21 cellular contexts compared by ENCODE assay signal in the genomic region with DNA sequence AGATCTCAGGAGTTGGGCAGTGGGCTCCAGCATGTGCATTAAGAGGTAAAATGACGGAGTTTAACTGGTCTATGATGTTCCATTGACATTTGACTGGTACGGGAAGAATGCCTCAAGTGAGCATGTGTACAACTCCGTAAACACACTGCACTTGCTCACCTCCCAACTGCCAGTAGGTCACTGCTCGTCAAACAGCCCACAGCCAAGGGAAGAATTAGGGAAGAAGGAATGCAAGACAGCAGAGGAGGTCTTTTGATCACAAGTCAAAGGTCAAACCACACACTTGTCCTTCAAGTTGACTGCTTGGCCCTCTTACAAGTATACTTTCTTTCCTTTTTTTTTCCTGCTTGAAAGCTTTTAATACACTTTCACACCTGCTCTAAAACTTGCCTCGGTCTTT.
"Had no signal": no experiment of that assay in that cellular context is flagged by ENCODE, and none has a peak within 500 bp of the region (broad histone marks: within the 10 kb centered on the region; RNA-seq: fewer than 3 reads in every experiment).

No MANE protein-coding gene starts in this region.

- H3K27me3 Mint-ChIP-seq: activated naive CD4-positive, alpha-beta T cell treated with anti-CD3 and anti-CD28 coated beads, Interleukin-2, amount 10 ng/mL, durations not matched to agents 7 days and 5 days had no signal

- H3K27ac Mint-ChIP-seq: activated CD4-positive, alpha-beta memory T cell treated with anti-CD3 and anti-CD28 coated beads for 36 hours; activated naive CD4-positive, alpha-beta T cell treated with anti-CD3 and anti-CD28 coated beads, Interleukin-2, amount 10 ng/mL, durations not matched to agents 7 days and 5 days; activated T-cell treated with anti-CD3 and anti-CD28 coated beads, Interleukin-2, amount 50 U/mL, for 72 hours; effector memory CD8-positive, alpha-beta T cell; progenitor cell of endocrine pancreas; T-helper 1 cell treated with Interleukin-12 subunit alpha and Interleukin-12 subunit beta and Interleukin-4 antibody, amounts not matched to agents 30 μg/mL and 1 μg/mL, for 36 hours; type B pancreatic cell had no signal

- H3K4me1 Mint-ChIP-seq: activated naive CD4-positive, alpha-beta T cell treated with anti-CD3 and anti-CD28 coated beads, Interleukin-2, amount 10 ng/mL, durations not matched to agents 7 days and 5 days; naive thymus-derived CD8-positive, alpha-beta T cell had no signal

- H3K4me1 ChIP-seq: lower lobe of right lung had no signal

- H3K9me3 ChIP-seq: lower lobe of right lung, thoracic aorta had no signal

- H3K36me3 ChIP-seq: brain microvascular endothelial cell, lower lobe of right lung, thoracic aorta had no signal

- H3K36me3 Mint-ChIP-seq: activated CD4-positive, alpha-beta memory T cell treated with anti-CD3 and anti-CD28 coated beads for 36 hours; activated naive CD4-positive, alpha-beta T cell treated with anti-CD3 and anti-CD28 coated beads, Interleukin-2, amount 10 ng/mL, durations not matched to agents 7 days and 5 days; naive thymus-derived CD8-positive, alpha-beta T cell; type B pancreatic cell had no signal

- H3K9me3 Mint-ChIP-seq: activated CD4-positive, alpha-beta memory T cell treated with anti-CD3 and anti-CD28 coated beads for 36 hours; activated naive CD4-positive, alpha-beta T cell treated with anti-CD3 and anti-CD28 coated beads, Interleukin-2, amount 10 ng/mL, durations not matched to agents 7 days and 5 days; activated T-cell treated with anti-CD3 and anti-CD28 coated beads, Interleukin-2, amount 50 U/mL, for 72 hours; effector memory CD8-positive, alpha-beta T cell; naive thymus-derived CD8-positive, alpha-beta T cell; T-helper 1 cell treated with Interleukin-12 subunit alpha and Interleukin-12 subunit beta and Interleukin-4 antibody, amounts not matched to agents 30 μg/mL and 1 μg/mL, for 36 hours had no signal

- H3K27me3 ChIP-seq: brain microvascular endothelial cell had no signal

- H3K4me3 Mint-ChIP-seq: activated CD4-positive, alpha-beta memory T cell treated with anti-CD3 and anti-CD28 coated beads for 36 hours; activated naive CD4-positive, alpha-beta T cell treated with anti-CD3 and anti-CD28 coated beads, Interleukin-2, amount 10 ng/mL, durations not matched to agents 7 days and 5 days; activated T-cell treated with anti-CD3 and anti-CD28 coated beads, Interleukin-2, amount 50 U/mL, for 72 hours; effector memory CD8-positive, alpha-beta T cell; naive thymus-derived CD8-positive, alpha-beta T cell; T-helper 1 cell treated with Interleukin-12 subunit alpha and Interleukin-12 subunit beta and Interleukin-4 antibody, amounts not matched to agents 30 μg/mL and 1 μg/mL, for 36 hours; type B pancreatic cell had no signal

- ATAC-seq: activated T-cell treated with anti-CD3 and anti-CD28 coated beads, Interleukin-2, amount 50 U/mL, for 72 hours; effector memory CD8-positive, alpha-beta T cell; esophagus mucosa; left cardiac atrium; naive thymus-derived CD8-positive, alpha-beta T cell had no signal

- DNase-seq: activated CD4-positive, alpha-beta memory T cell treated with anti-CD3 and anti-CD28 coated beads for 36 hours; activated CD4-positive, alpha-beta T cell treated with anti-CD3 and anti-CD28 coated beads for 48 hours; activated effector memory CD4-positive, alpha-beta T cell treated with Interleukin-2 at 50 U/mL for 16 hours; activated naive CD4-positive, alpha-beta T cell treated with anti-CD3 and anti-CD28 coated beads, Interleukin-2, amount 10 ng/mL, durations not matched to agents 7 days and 5 days; activated T-cell treated with anti-CD3 and anti-CD28 coated beads, Interleukin-2, amount 50 U/mL, for 72 hours; brain microvascular endothelial cell; caudate nucleus; dorsolateral prefrontal cortex; effector memory CD8-positive, alpha-beta T cell; foreskin melanocyte; left cardiac atrium; lower lobe of right lung; naive thymus-derived CD8-positive, alpha-beta T cell; stimulated activated CD4-positive, alpha-beta T cell treated with anti-CD3 and anti-CD28 coated beads, Interleukin-4, amount 100 ng/mL, for 24 hours; stimulated activated naive CD4-positive, alpha-beta T cell treated with Interleukin-2 at 50 U/mL for 16 hours; T1000 had no signal

- H3K27ac ChIP-seq: brain microvascular endothelial cell, dorsolateral prefrontal cortex, lower lobe of right lung, thoracic aorta had no signal

- H3K4me3 ChIP-seq: dorsolateral prefrontal cortex, lower lobe of right lung, thoracic aorta had no signal
